In the genomic region with DNA sequence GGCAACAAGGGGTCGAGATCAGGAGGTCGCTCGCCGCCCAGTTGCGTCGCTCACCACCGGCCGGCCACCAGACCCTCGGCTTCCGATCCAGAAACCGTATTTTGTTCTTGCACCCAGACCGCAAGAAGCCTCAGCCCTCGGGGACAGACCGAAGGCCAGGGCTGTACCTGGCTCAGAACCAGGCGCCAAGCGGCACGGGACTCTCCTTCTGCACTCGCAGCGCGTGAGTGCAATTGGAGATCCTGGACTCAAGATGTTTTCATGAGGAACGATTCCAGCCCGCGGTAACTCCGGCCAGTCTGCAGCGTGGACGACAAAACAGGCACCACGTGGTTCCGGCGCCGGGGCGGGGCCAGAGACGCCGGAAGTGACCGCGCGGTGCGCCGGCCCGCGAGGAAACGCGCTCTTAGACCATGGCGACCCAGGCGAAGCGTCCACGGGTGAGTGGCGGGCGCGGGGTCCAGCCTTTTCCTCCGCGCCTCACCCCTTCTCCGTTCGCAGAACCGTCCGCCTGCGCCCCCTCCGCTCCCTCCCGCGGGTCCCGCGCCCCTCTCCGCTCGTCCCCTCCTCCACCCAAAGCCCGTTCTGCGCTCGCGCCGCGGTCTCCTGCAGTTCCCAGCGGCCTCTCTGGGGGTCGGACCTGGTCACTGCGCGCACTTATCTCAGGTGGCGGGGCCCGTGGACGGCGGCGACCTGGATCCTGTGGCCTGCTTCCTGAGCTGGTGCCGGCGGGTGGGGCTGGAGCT, we compare ENCODE assay signal across 1 cellular context.
TF ChIP-seq lines count a peak whose summit lies in the region.

A gene with protein sequence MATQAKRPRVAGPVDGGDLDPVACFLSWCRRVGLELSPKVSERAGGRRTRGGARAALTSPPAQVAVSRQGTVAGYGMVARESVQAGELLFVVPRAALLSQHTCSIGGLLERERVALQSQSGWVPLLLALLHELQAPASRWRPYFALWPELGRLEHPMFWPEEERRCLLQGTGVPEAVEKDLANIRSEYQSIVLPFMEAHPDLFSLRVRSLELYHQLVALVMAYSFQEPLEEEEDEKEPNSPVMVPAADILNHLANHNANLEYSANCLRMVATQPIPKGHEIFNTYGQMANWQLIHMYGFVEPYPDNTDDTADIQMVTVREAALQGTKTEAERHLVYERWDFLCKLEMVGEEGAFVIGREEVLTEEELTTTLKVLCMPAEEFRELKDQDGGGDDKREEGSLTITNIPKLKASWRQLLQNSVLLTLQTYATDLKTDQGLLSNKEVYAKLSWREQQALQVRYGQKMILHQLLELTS (plus strand): TSS at position 393 of the 746 bp plus-strand sequence. CDS start 21 bp downstream, at position 414.

TF ChIP-seq in K562, 482 proteins besides CTCF, POLR2A, EP300 and RAD21 (continued from another document and continues in another):
- TF ChIP-seq, protein P1, sequence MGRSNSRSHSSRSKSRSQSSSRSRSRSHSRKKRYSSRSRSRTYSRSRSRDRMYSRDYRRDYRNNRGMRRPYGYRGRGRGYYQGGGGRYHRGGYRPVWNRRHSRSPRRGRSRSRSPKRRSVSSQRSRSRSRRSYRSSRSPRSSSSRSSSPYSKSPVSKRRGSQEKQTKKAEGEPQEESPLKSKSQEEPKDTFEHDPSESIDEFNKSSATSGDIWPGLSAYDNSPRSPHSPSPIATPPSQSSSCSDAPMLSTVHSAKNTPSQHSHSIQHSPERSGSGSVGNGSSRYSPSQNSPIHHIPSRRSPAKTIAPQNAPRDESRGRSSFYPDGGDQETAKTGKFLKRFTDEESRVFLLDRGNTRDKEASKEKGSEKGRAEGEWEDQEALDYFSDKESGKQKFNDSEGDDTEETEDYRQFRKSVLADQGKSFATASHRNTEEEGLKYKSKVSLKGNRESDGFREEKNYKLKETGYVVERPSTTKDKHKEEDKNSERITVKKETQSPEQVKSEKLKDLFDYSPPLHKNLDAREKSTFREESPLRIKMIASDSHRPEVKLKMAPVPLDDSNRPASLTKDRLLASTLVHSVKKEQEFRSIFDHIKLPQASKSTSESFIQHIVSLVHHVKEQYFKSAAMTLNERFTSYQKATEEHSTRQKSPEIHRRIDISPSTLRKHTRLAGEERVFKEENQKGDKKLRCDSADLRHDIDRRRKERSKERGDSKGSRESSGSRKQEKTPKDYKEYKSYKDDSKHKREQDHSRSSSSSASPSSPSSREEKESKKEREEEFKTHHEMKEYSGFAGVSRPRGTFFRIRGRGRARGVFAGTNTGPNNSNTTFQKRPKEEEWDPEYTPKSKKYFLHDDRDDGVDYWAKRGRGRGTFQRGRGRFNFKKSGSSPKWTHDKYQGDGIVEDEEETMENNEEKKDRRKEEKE (IDR thresholded peaks at IDR 0.05; ENCODE audit: borderline replicate concordance in 1 of 2, control insufficient read depth in 1 of 2, low read depth in 2 of 2, low read length in 1 of 2) = no peak
- TF ChIP-seq, protein P2, sequence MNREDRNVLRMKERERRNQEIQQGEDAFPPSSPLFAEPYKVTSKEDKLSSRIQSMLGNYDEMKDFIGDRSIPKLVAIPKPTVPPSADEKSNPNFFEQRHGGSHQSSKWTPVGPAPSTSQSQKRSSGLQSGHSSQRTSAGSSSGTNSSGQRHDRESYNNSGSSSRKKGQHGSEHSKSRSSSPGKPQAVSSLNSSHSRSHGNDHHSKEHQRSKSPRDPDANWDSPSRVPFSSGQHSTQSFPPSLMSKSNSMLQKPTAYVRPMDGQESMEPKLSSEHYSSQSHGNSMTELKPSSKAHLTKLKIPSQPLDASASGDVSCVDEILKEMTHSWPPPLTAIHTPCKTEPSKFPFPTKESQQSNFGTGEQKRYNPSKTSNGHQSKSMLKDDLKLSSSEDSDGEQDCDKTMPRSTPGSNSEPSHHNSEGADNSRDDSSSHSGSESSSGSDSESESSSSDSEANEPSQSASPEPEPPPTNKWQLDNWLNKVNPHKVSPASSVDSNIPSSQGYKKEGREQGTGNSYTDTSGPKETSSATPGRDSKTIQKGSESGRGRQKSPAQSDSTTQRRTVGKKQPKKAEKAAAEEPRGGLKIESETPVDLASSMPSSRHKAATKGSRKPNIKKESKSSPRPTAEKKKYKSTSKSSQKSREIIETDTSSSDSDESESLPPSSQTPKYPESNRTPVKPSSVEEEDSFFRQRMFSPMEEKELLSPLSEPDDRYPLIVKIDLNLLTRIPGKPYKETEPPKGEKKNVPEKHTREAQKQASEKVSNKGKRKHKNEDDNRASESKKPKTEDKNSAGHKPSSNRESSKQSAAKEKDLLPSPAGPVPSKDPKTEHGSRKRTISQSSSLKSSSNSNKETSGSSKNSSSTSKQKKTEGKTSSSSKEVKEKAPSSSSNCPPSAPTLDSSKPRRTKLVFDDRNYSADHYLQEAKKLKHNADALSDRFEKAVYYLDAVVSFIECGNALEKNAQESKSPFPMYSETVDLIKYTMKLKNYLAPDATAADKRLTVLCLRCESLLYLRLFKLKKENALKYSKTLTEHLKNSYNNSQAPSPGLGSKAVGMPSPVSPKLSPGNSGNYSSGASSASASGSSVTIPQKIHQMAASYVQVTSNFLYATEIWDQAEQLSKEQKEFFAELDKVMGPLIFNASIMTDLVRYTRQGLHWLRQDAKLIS (CRISPR knock-in tag; IDR thresholded peaks at IDR 0.05) = peak; percentile 71; the same call in 1 of the 2 replicates
- no peak for TF ChIP-seq ZNF507 (tag; conservative IDR thresholded peaks at IDR 0.05)
- TF ChIP-seq, protein P3, sequence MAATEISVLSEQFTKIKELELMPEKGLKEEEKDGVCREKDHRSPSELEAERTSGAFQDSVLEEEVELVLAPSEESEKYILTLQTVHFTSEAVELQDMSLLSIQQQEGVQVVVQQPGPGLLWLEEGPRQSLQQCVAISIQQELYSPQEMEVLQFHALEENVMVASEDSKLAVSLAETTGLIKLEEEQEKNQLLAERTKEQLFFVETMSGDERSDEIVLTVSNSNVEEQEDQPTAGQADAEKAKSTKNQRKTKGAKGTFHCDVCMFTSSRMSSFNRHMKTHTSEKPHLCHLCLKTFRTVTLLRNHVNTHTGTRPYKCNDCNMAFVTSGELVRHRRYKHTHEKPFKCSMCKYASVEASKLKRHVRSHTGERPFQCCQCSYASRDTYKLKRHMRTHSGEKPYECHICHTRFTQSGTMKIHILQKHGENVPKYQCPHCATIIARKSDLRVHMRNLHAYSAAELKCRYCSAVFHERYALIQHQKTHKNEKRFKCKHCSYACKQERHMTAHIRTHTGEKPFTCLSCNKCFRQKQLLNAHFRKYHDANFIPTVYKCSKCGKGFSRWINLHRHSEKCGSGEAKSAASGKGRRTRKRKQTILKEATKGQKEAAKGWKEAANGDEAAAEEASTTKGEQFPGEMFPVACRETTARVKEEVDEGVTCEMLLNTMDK (IDR thresholded peaks at IDR 0.05; ENCODE audit: borderline replicate concordance, insufficient read depth, low read depth, low read length, poor library complexity, severe bottlenecking) = no peak
- TF ChIP-seq, protein P4, sequence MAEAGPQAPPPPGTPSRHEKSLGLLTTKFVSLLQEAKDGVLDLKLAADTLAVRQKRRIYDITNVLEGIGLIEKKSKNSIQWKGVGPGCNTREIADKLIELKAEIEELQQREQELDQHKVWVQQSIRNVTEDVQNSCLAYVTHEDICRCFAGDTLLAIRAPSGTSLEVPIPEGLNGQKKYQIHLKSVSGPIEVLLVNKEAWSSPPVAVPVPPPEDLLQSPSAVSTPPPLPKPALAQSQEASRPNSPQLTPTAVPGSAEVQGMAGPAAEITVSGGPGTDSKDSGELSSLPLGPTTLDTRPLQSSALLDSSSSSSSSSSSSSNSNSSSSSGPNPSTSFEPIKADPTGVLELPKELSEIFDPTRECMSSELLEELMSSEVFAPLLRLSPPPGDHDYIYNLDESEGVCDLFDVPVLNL (CRISPR knock-in tag; IDR thresholded peaks at IDR 0.05; ENCODE audit: low read depth) = 0 out of 2 replicates have a peak, but pooled peaks have one; percentile 69
- TF ChIP-seq LARP7 (IDR thresholded peaks at IDR 0.05) = no peak
- no peak for TF ChIP-seq ARHGAP35 (IDR thresholded peaks at IDR 0.05; ENCODE audit: partially characterized antibody)
- no peak for TF ChIP-seq BRD4 (IDR thresholded peaks at IDR 0.05)
- 0 out of 2 replicates have a peak, but pooled peaks have one; percentile 55 for TF ChIP-seq KAT7 (CRISPR knock-in tag; IDR thresholded peaks at IDR 0.05; ENCODE audit: borderline replicate concordance)
- TF ChIP-seq ZNF79 (CRISPR knock-in tag; IDR thresholded peaks at IDR 0.05; ENCODE audit: low read depth) = no peak
- peak; percentile 62; the same call in 1 of the 2 replicates for TF ChIP-seq MTA1 (IDR thresholded peaks at IDR 0.05; ENCODE audit: borderline replicate concordance)
- TF ChIP-seq SNIP1 (IDR thresholded peaks at IDR 0.05; ENCODE audit: low read depth) = no peak
- TF ChIP-seq NR2C2 (CRISPR knock-in tag; IDR thresholded peaks at IDR 0.05) = 0 out of 2 replicates have a peak, but pooled peaks have one; percentile 41
- no peak; the same call in 1 of the 2 replicates for TF ChIP-seq NR2C2 (tag; IDR thresholded peaks at IDR 0.05)
- TF ChIP-seq SUPT5H (IDR thresholded peaks at IDR 0.05) = peak; percentile 89
- TF ChIP-seq, protein P5, sequence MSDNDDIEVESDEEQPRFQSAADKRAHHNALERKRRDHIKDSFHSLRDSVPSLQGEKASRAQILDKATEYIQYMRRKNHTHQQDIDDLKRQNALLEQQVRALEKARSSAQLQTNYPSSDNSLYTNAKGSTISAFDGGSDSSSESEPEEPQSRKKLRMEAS (CRISPR knock-in tag; IDR thresholded peaks at IDR 0.05) = peak; percentile 98
- TF ChIP-seq TAF1 (IDR thresholded peaks at IDR 0.05; ENCODE audit: control insufficient read depth, extremely low read depth, insufficient read depth, low read length, severe bottlenecking) = peak; percentile 57
- TF ChIP-seq ETS2 (tag; IDR thresholded peaks at IDR 0.05; ENCODE audit: borderline replicate concordance, poor library complexity, severe bottlenecking) = no peak
- TF ChIP-seq ZNF347 (CRISPR knock-in tag; IDR thresholded peaks at IDR 0.05; ENCODE audit: low read depth) = no peak
- TF ChIP-seq, protein P6, sequence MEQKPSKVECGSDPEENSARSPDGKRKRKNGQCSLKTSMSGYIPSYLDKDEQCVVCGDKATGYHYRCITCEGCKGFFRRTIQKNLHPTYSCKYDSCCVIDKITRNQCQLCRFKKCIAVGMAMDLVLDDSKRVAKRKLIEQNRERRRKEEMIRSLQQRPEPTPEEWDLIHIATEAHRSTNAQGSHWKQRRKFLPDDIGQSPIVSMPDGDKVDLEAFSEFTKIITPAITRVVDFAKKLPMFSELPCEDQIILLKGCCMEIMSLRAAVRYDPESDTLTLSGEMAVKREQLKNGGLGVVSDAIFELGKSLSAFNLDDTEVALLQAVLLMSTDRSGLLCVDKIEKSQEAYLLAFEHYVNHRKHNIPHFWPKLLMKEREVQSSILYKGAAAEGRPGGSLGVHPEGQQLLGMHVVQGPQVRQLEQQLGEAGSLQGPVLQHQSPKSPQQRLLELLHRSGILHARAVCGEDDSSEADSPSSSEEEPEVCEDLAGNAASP (IDR thresholded peaks at IDR 0.05) = no peak
- TF ChIP-seq ZNF583 (CRISPR knock-in tag; IDR thresholded peaks at IDR 0.05) = no peak
- no peak for TF ChIP-seq TAF15 (IDR thresholded peaks at IDR 0.05; ENCODE audit: low read depth, low read length)
- TF ChIP-seq JUN (IDR thresholded peaks at IDR 0.05; ENCODE audit: borderline replicate concordance, low read depth, low read length) = peak; percentile 60; the same call in 1 of the 2 replicates
- TF ChIP-seq JUN (CRISPR knock-in tag; IDR thresholded peaks at IDR 0.05; ENCODE audit: borderline replicate concordance) = peak; percentile 79
- TF ChIP-seq, protein P7, sequence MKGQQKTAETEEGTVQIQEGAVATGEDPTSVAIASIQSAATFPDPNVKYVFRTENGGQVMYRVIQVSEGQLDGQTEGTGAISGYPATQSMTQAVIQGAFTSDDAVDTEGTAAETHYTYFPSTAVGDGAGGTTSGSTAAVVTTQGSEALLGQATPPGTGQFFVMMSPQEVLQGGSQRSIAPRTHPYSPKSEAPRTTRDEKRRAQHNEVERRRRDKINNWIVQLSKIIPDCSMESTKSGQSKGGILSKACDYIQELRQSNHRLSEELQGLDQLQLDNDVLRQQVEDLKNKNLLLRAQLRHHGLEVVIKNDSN (CRISPR knock-in tag; IDR thresholded peaks at IDR 0.05) = peak; percentile 96
- peak; percentile 93 for TF ChIP-seq GABPB1 (CRISPR knock-in tag; IDR thresholded peaks at IDR 0.05)
- no peak for TF ChIP-seq SP2 (IDR thresholded peaks at IDR 0.05; ENCODE audit: extremely low read depth, low read depth, low read length, poor library complexity, severe bottlenecking)
- TF ChIP-seq, protein P8, sequence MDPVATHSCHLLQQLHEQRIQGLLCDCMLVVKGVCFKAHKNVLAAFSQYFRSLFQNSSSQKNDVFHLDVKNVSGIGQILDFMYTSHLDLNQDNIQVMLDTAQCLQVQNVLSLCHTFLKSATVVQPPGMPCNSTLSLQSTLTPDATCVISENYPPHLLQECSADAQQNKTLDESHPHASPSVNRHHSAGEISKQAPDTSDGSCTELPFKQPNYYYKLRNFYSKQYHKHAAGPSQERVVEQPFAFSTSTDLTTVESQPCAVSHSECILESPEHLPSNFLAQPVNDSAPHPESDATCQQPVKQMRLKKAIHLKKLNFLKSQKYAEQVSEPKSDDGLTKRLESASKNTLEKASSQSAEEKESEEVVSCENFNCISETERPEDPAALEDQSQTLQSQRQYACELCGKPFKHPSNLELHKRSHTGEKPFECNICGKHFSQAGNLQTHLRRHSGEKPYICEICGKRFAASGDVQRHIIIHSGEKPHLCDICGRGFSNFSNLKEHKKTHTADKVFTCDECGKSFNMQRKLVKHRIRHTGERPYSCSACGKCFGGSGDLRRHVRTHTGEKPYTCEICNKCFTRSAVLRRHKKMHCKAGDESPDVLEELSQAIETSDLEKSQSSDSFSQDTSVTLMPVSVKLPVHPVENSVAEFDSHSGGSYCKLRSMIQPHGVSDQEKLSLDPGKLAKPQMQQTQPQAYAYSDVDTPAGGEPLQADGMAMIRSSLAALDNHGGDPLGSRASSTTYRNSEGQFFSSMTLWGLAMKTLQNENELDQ (CRISPR knock-in tag; IDR thresholded peaks at IDR 0.05; ENCODE audit: borderline replicate concordance) = no peak
- TF ChIP-seq BCOR (IDR thresholded peaks at IDR 0.05) = no peak
- TF ChIP-seq FOXJ3 (CRISPR knock-in tag; IDR thresholded peaks at IDR 0.05) = no peak
- TF ChIP-seq, protein P9, sequence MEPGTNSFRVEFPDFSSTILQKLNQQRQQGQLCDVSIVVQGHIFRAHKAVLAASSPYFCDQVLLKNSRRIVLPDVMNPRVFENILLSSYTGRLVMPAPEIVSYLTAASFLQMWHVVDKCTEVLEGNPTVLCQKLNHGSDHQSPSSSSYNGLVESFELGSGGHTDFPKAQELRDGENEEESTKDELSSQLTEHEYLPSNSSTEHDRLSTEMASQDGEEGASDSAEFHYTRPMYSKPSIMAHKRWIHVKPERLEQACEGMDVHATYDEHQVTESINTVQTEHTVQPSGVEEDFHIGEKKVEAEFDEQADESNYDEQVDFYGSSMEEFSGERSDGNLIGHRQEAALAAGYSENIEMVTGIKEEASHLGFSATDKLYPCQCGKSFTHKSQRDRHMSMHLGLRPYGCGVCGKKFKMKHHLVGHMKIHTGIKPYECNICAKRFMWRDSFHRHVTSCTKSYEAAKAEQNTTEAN (CRISPR knock-in tag; IDR thresholded peaks at IDR 0.05) = no peak; the same call in none of the 2 replicates
- TF ChIP-seq FOXP1 (CRISPR knock-in tag; IDR thresholded peaks at IDR 0.05) = peak; percentile 81
- no peak for TF ChIP-seq ZC3H11A (IDR thresholded peaks at IDR 0.05; ENCODE audit: low read depth, low read length)
- no peak for TF ChIP-seq PHF21A (IDR thresholded peaks at IDR 0.05; ENCODE audit: borderline replicate concordance, low read depth)
- TF ChIP-seq PCBP2 (IDR thresholded peaks at IDR 0.05; ENCODE audit: low read depth, low read length, poor library complexity, severe bottlenecking) = no peak
- no peak for TF ChIP-seq ZNF778 (CRISPR knock-in tag; IDR thresholded peaks at IDR 0.05)
- peak; percentile 91 for TF ChIP-seq L3MBTL2 (IDR thresholded peaks at IDR 0.05)
- no peak for TF ChIP-seq BRCA1 (IDR thresholded peaks at IDR 0.05)
- 0 out of 2 replicates have a peak, but pooled peaks have one; percentile 78 for TF ChIP-seq BRCA1 (CRISPR knock-in tag; IDR thresholded peaks at IDR 0.05)
- 0 out of 2 replicates have a peak, but pooled peaks have one; percentile 17 for TF ChIP-seq MYNN (IDR thresholded peaks at IDR 0.05)
- no peak for TF ChIP-seq MYNN (CRISPR knock-in tag; IDR thresholded peaks at IDR 0.05)
